Comparison of ENCODE assay signal across 1 cellular context in the genomic region with DNA sequence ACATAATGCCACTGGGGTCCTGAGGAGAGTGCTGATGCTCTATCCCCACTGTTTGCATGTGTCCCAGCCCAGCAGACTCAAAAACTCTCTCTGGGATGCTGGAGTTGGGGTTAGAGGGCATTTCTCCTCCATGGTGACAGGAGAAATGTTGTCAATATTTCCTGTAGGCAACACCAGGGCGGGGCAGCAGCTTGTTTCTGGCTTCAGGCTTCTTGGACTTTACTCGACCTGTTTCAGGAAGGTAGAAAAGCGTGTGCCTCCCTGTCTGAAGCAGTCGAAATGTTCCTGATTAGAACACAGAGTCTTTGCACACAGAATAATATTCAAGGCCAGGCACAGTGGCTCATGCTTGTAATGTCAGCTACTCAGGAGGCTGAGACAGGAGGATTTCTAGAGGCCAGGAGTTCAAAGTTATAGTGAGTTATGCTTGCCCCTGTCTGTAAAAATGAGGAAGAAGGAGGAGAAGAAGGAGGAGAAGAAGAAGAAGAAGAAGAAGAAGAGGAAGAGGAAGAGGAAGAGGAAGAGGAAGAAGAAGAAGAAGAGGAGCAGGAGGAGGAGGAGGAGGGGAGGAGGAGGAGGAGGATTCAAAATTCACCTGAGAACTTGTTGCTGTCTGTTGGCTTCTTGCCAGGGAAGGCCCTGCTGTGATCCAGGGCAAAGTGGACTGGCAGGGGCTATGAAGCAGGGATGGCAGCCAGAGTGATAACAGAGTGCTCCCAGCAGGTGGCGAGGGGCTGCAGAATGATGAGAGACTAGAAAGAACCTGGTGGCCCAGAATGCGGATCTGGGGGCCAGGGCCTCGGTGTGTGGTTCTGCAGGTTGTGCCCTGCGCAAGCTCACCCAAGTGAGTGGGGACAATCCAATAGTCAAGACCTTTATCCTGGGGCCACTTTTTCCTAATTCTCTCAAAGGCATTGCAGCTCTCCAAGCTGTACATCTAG.
TF ChIP-seq lines count a peak whose summit lies in the region.

No MANE protein-coding gene starts in this region.

TF ChIP-seq in WTC11, 78 proteins besides CTCF, POLR2A, EP300 and RAD21 (continued from another document):
- TF ChIP-seq AFF4 (CRISPR knock-in tag; IDR thresholded peaks at IDR 0.05; ENCODE audit: borderline replicate concordance) = no peak
- TF ChIP-seq MYBL2 (CRISPR knock-in tag; IDR thresholded peaks at IDR 0.05) = no peak
- no peak for TF ChIP-seq ESRRA (CRISPR knock-in tag; IDR thresholded peaks at IDR 0.05; ENCODE audit: borderline replicate concordance)
- no peak for TF ChIP-seq ATF1 (CRISPR knock-in tag; IDR thresholded peaks at IDR 0.05)
- TF ChIP-seq ZBTB21 (CRISPR knock-in tag; IDR thresholded peaks at IDR 0.05; ENCODE audit: borderline replicate concordance) = no peak
- TF ChIP-seq FOXP4 (CRISPR knock-in tag; IDR thresholded peaks at IDR 0.05) = no peak
- no peak for TF ChIP-seq CREB1 (CRISPR knock-in tag; IDR thresholded peaks at IDR 0.05)
- no peak for TF ChIP-seq MXD4 (CRISPR knock-in tag; IDR thresholded peaks at IDR 0.05; ENCODE audit: borderline replicate concordance)
